In genomic region chr15:32388050-32388648, GRCh38 we compare ENCODE assay signal across 11 cellular contexts. TPM values are rescaled to one million over a fixed set of nuclear protein-coding genes. Genes with fewer than 3 reads are reported as not detected.
DNase-seq lines count a peak whose midpoint lies in the region; ATAC-seq and TF ChIP-seq lines count a peak whose summit lies in the region.
"Not testable (repeated sequence)": the region's sequence is repeated elsewhere in the genome, so short reads cannot be mapped to it uniquely, and the experiment has no call there.
"Had no signal": no experiment of that assay in that cellular context is flagged by ENCODE, and none has a peak within 500 bp of the region (broad histone marks: within the 10 kb centered on the region; RNA-seq: fewer than 3 reads in every experiment).

No MANE protein-coding gene starts in this region.

- not testable (repeated sequence) for H3K27ac ChIP-seq in CD8-positive, alpha-beta T cell (ENCODE audit: low read depth, low read length); RWPE2 (ENCODE audit: poor library complexity, severe bottlenecking); body of pancreas; upper lobe of right lung

- H3K4me3 ChIP-seq in CD8-positive, alpha-beta T cell (ENCODE audit: low read depth, low read length); RWPE2 (ENCODE audit: severe bottlenecking); body of pancreas; upper lobe of right lung: not testable (repeated sequence)

- not testable (repeated sequence) for H3K27me3 Mint-ChIP-seq in CD8-positive, alpha-beta T cell (ENCODE audit: low read depth); activated CD8-positive, alpha-beta T cell treated with anti-CD3 and anti-CD28 coated beads for 36 hours; natural killer cell (ENCODE audit: low read depth in 2 of 2)

- not testable (repeated sequence) for H3K27me3 ChIP-seq in CD8-positive, alpha-beta T cell (ENCODE audit: insufficient read depth, low read length); RWPE2 (ENCODE audit: insufficient read depth, poor library complexity, severe bottlenecking); body of pancreas; upper lobe of right lung

- H3K4me3 Mint-ChIP-seq in CD8-positive, alpha-beta T cell; activated CD8-positive, alpha-beta T cell treated with anti-CD3 and anti-CD28 coated beads for 36 hours; natural killer cell: not testable (repeated sequence)

- peak; percentile 34 for ATAC-seq in CD8-positive, alpha-beta T cell
- peak; percentile 47 for ATAC-seq in HG02798 (IDR thresholded peaks at IDR 0.05; ENCODE audit: poor library complexity, unreplicated experiment)
- ATAC-seq in RWPE2 (ENCODE audit: low read depth), result peak; percentile 61
- peak; percentile 42 for ATAC-seq in activated CD8-positive, alpha-beta T cell treated with anti-CD3 and anti-CD28 coated beads for 36 hours
- peak; percentile 71 for ATAC-seq in body of pancreas
- ATAC-seq in left lobe of liver, result peak; percentile 75
- ATAC-seq in natural killer cell, result peak in 2 of 3 donors; percentile 57 to 63
- ATAC-seq in upper lobe of right lung, result peak; percentile 73

- not testable (repeated sequence) for TF ChIP-seq POLR2A in body of pancreas (IDR thresholded peaks at IDR 0.05)

- not testable (repeated sequence) for H3K27ac Mint-ChIP-seq in CD8-positive, alpha-beta T cell; activated CD8-positive, alpha-beta T cell treated with anti-CD3 and anti-CD28 coated beads for 36 hours; natural killer cell

- not testable (repeated sequence) for H3K4me1 ChIP-seq in CD8-positive, alpha-beta T cell (ENCODE audit: insufficient read depth, low read length); RWPE2 (ENCODE audit: insufficient read depth, poor library complexity, severe bottlenecking); body of pancreas; upper lobe of right lung

- H3K36me3 Mint-ChIP-seq in CD8-positive, alpha-beta T cell; activated CD8-positive, alpha-beta T cell treated with anti-CD3 and anti-CD28 coated beads for 36 hours (ENCODE audit: low read depth); natural killer cell: not testable (repeated sequence)

- not testable (repeated sequence) for H3K9me3 Mint-ChIP-seq in CD8-positive, alpha-beta T cell; activated CD8-positive, alpha-beta T cell treated with anti-CD3 and anti-CD28 coated beads for 36 hours; natural killer cell

- CTCF ChIA-PET in CD8-positive, alpha-beta T cell (lab: Charles Lee); activated CD8-positive, alpha-beta T cell treated with anti-CD3 and anti-CD28 coated beads for 36 hours (lab: Charles Lee): not testable (repeated sequence)

- not testable (repeated sequence) for TF ChIP-seq CTCF in CD8-positive, alpha-beta T cell (IDR thresholded peaks at IDR 0.05); RWPE2 (IDR thresholded peaks at IDR 0.05; ENCODE audit: poor library complexity, severe bottlenecking); activated CD8-positive, alpha-beta T cell treated with anti-CD3 and anti-CD28 coated beads for 36 hours (IDR thresholded peaks at IDR 0.05); body of pancreas (IDR thresholded peaks at IDR 0.05); natural killer cell (IDR thresholded peaks at IDR 0.05); upper lobe of right lung (IDR thresholded peaks at IDR 0.05)

- POLR2A ChIA-PET in CD8-positive, alpha-beta T cell (lab: Charles Lee); activated CD8-positive, alpha-beta T cell treated with anti-CD3 and anti-CD28 coated beads for 36 hours (lab: Charles Lee): not testable (repeated sequence)

- not testable (repeated sequence) for DNase-seq in CD8-positive, alpha-beta T cell; RWPE2 (ENCODE audit: low spot score); activated CD8-positive, alpha-beta T cell treated with anti-CD3 and anti-CD28 coated beads for 36 hours; body of pancreas; left lobe of liver (ENCODE audit: low spot score); natural killer cell; upper lobe of right lung

- H3K9me3 ChIP-seq in CD8-positive, alpha-beta T cell (ENCODE audit: low read length); RWPE2 (ENCODE audit: severe bottlenecking); body of pancreas; upper lobe of right lung: not testable (repeated sequence)

- WGBS in body of pancreas, 2 donors, result no CpG with 5 or more reads among the region's 14 CpGs

- not testable (repeated sequence) for H3K36me3 ChIP-seq in CD8-positive, alpha-beta T cell (ENCODE audit: insufficient read depth, low read length); RWPE2 (ENCODE audit: low read depth); body of pancreas (replicated peaks in 1 of 2; ENCODE audit: insufficient read depth in 1 of 2, low read depth in 2 of 2); upper lobe of right lung

- H3K4me1 Mint-ChIP-seq in CD8-positive, alpha-beta T cell (ENCODE audit: low read depth); activated CD8-positive, alpha-beta T cell treated with anti-CD3 and anti-CD28 coated beads for 36 hours (ENCODE audit: low read depth); natural killer cell: not testable (repeated sequence)

- intact Hi-C loops in CD8-positive, alpha-beta T cell (cut with DNase I, micrococcal nuclease); activated CD8-positive, alpha-beta T cell treated with anti-CD3 and anti-CD28 coated beads for 36 hours (cut with micrococcal nuclease); body of pancreas (cut with DNase I); natural killer cell (cut with micrococcal nuclease); upper lobe of right lung (cut with DNase I): not testable (repeated sequence)

RNA-seq across cellular contexts. Expression of gene GOLGA8K, which starts 14.9 kb away (rescaled TPM):
- total RNA-seq in CD8-positive, alpha-beta T cell, result not detected
- total RNA-seq in activated CD8-positive, alpha-beta T cell treated with anti-CD3 and anti-CD28 coated beads for 36 hours, result under 1 TPM; 0.29 to 0.49 TPM
- total RNA-seq in body of pancreas (under 1 TPM in 1 of 2 donors, not detected in 1; 0.78 TPM), left lobe of liver (0.40 TPM), natural killer cell (1 to 10 TPM; 4.5 to 9.2 (median 6.2) TPM), upper lobe of right lung (2.1 TPM)
- total RNA-seq: Calu3; CD4-positive, CD25-positive, alpha-beta regulatory T cell; G401 had no signal
